Comparison of ENCODE assay signal across 8 cellular contexts in the genomic region with DNA sequence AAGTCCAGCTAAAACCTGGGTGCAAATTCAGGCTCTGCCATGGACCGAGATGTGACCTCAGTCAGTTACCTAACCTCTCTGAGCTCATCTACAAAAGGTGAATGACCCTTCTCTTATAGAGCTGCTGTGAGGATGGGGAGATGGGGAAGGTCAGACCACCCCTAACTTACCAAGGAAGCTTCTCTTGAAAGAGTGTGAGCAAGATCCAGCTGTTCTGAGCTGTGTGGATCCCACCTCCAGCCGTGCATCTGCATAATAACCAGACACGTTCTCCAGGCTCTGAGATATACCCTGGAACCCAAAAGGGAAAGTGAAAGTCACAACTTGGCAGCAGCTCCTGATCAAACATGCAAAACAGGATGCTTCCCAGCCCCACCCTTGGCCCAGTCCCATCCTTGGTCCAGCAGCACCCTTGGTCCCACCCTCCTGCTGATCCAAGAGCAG. TPM values are rescaled to one million over a fixed set of nuclear protein-coding genes. Genes with fewer than 3 reads are reported as not detected.
DNase-seq lines count a peak whose midpoint lies in the region; ATAC-seq and TF ChIP-seq lines count a peak whose summit lies in the region.

Gene APOL3 (minus strand): TSS at position 257 of the 444 bp plus-strand sequence. CDS start 11,700 bp downstream, outside the sequence.

- no peaks in the 10 kb centered on the region for H3K36me3 ChIP-seq in DND-41 (ENCODE audit: insufficient read depth, low read length)
- no peaks in the 10 kb centered on the region for H3K36me3 ChIP-seq in OCI-LY3 (replicated peaks; ENCODE audit: low read depth, low read length)
- H3K36me3 ChIP-seq in body of pancreas (replicated peaks in 1 of 2; ENCODE audit: insufficient read depth in 1 of 2, low read depth in 2 of 2), result no peaks in the 10 kb centered on the region
- H3K36me3 ChIP-seq in right lobe of liver, result no peaks in the 10 kb centered on the region
- no peaks in the 10 kb centered on the region for H3K36me3 ChIP-seq in Karpas-422 (ENCODE audit: insufficient read depth, low read length)

- H3K79me2 ChIP-seq in DND-41 (ENCODE audit: insufficient read depth, low read length), result peaks cover 46% of the 10 kb centered on the region
- H3K79me2 ChIP-seq in OCI-LY3 (ENCODE audit: low read length), result no peaks in the 10 kb centered on the region
- H3K79me2 ChIP-seq in Karpas-422 (ENCODE audit: low read length), result no peaks in the 10 kb centered on the region

- H3K4me2 ChIP-seq in DND-41 (ENCODE audit: insufficient read depth, low read length), result peak within 1 kb of the TSS; percentile 82
- H3K4me2 ChIP-seq in OCI-LY3 (ENCODE audit: low read length), result peak within 1 kb of the TSS; percentile 98
- H3K4me2 ChIP-seq in Karpas-422 (ENCODE audit: low read depth, low read length, poor library complexity, severe bottlenecking), result no peak within 1 kb of the TSS

- intact Hi-C loops in body of pancreas (cut with DNase I) (no loop called here), right lobe of liver (cut with DNase I) (no loop called here)

- peak in 2 of 3 donors; percentile 45 to 58 for TF ChIP-seq POLR2A in body of pancreas (IDR thresholded peaks at IDR 0.05)
- peak; percentile 79 for TF ChIP-seq POLR2A in right lobe of liver (IDR thresholded peaks at IDR 0.05)

- H3K9ac ChIP-seq in DND-41 (ENCODE audit: low read depth, low read length) (peak within 1 kb of the TSS; percentile 71), OCI-LY3 (ENCODE audit: low read length) (peak within 1 kb of the TSS; percentile 52), Karpas-422 (ENCODE audit: low read length) (no peak within 1 kb of the TSS)

- H3K4me3 ChIP-seq in DND-41 (ENCODE audit: low read depth in 1 of 2, low read length in 2 of 2) (peak within 1 kb of the TSS; percentile 17 to 63; a peak in 3 of 4 replicates), OCI-LY3 (ENCODE audit: low read length) (peak within 1 kb of the TSS; percentile 73), body of pancreas (no peak within 1 kb of the TSS), right lobe of liver (peak within 1 kb of the TSS; percentile 45 to 56 (median 46)), Karpas-422 (ENCODE audit: low read length) (no peak within 1 kb of the TSS)

- ATAC-seq in DND-41 (ENCODE audit: insufficient read depth, low read depth) (peak; percentile 71), body of pancreas (peak; percentile 47), right lobe of liver (peak; percentile 33 to 54 (median 48))

- TF ChIP-seq CTCF in DND-41 (IDR thresholded peaks at IDR 0.05; ENCODE audit: borderline replicate concordance, extremely low read depth, low read length, poor library complexity, severe bottlenecking) (no peak), OCI-LY3 (IDR thresholded peaks at IDR 0.05; ENCODE audit: low read depth, low read length) (no peak), body of pancreas (IDR thresholded peaks at IDR 0.05) (no peak), right lobe of liver (IDR thresholded peaks at IDR 0.05) (no peak)

- peaks cover 87% of the 10 kb centered on the region for H3K4me1 ChIP-seq in DND-41 (ENCODE audit: insufficient read depth, low read length)
- H3K4me1 ChIP-seq in OCI-LY3 (ENCODE audit: low read length), result peaks cover 64% of the 10 kb centered on the region
- peaks cover 15% of the 10 kb centered on the region for H3K4me1 ChIP-seq in body of pancreas
- peaks cover 0 to 72% (median 31%) of the 10 kb centered on the region in 4 donors for H3K4me1 ChIP-seq in right lobe of liver
- peaks cover 14% of the 10 kb centered on the region for H3K4me1 ChIP-seq in Karpas-422 (ENCODE audit: low read length)

- no peaks in the 10 kb centered on the region for H3K27me3 ChIP-seq in DND-41 (ENCODE audit: insufficient read depth, low read length, poor library complexity)
- H3K27me3 ChIP-seq in OCI-LY3 (ENCODE audit: low read depth, low read length), result no peaks in the 10 kb centered on the region
- H3K27me3 ChIP-seq in body of pancreas, result no peaks in the 10 kb centered on the region
- H3K27me3 ChIP-seq in right lobe of liver, result no peaks in the 10 kb centered on the region
- no peaks in the 10 kb centered on the region for H3K27me3 ChIP-seq in Karpas-422 (ENCODE audit: low read length)

- no peaks in the 10 kb centered on the region for H3K9me2 ChIP-seq in Karpas-422 (replicated peaks; ENCODE audit: insufficient read depth, low read length)

- H3K27ac ChIP-seq in DND-41 (ENCODE audit: low read length) (peak within 1 kb of the TSS; percentile 95), OCI-LY3 (ENCODE audit: low read length) (peak within 1 kb of the TSS; percentile 80), body of pancreas (peak within 1 kb of the TSS in 3 of 4 donors; percentile 30 to 50 (median 42)), right lobe of liver (peak within 1 kb of the TSS; percentile 92 to 96 (median 94)), substantia nigra (ENCODE audit: low read depth, low read length, poor library complexity, severe bottlenecking) (peak within 1 kb of the TSS; percentile 39), Karpas-422 (ENCODE audit: low read length) (no peak within 1 kb of the TSS)

- 51 to 75% methylated on average over 3 of the region's 3 CpGs for WGBS in body of pancreas, 2 donors
- 0% methylated on average over 3 of the region's 3 CpGs for WGBS in right lobe of liver (ENCODE audit: insufficient coverage, low coverage, low lambda C conversion rate, missing lambda C conversion rate)

- DNase-seq in DND-41, result peak; percentile 81
- peak; percentile 39 to 71 (median 55) for DNase-seq in body of pancreas
- DNase-seq in right lobe of liver, result peak; percentile 69 to 85 (median 77)
- DNase-seq in substantia nigra (lab: John Stamatoyannopoulos, UW), result peak in 1 of 49 donors; percentile 8
- DNase-seq in Karpas-422, result no peak
- DNase-seq in NCI-H2081 (lab: John Stamatoyannopoulos, UW), result no peak
- DNase-seq in NCI-H1436 treated with DMSO at 0.1 percent for 48 hours (lab: John Stamatoyannopoulos, UW), result no peak

- peak within 1 kb of the TSS; percentile 64 for H2AFZ ChIP-seq in DND-41 (ENCODE audit: low read depth, low read length)
- H2AFZ ChIP-seq in OCI-LY3 (ENCODE audit: low read depth, low read length), result peak within 1 kb of the TSS; percentile 91
- no peak within 1 kb of the TSS for H2AFZ ChIP-seq in Karpas-422 (ENCODE audit: low read length)

- H4K20me1 ChIP-seq in DND-41 (ENCODE audit: insufficient read depth, low read length) (no peaks in the 10 kb centered on the region), OCI-LY3 (ENCODE audit: insufficient read depth, low read length) (no peaks in the 10 kb centered on the region), Karpas-422 (ENCODE audit: insufficient read depth, low read depth, low read length) (no peaks in the 10 kb centered on the region)

- H3K9me3 ChIP-seq in DND-41 (ENCODE audit: insufficient read depth, low read length, severe bottlenecking), result no peaks in the 10 kb centered on the region
- H3K9me3 ChIP-seq in OCI-LY3 (ENCODE audit: insufficient read depth, low read length), result no peaks in the 10 kb centered on the region
- H3K9me3 ChIP-seq in body of pancreas, result no peaks in the 10 kb centered on the region
- H3K9me3 ChIP-seq in right lobe of liver, result no peaks in the 10 kb centered on the region
- no peaks in the 10 kb centered on the region for H3K9me3 ChIP-seq in Karpas-422 (ENCODE audit: low read length)

RNA-seq across cellular contexts. Expression of gene APOL3, which starts in this region (rescaled TPM):
- total RNA-seq in body of pancreas (10 to 100 TPM; 11.2 to 22.4 TPM), right lobe of liver (10 to 100 TPM; 21.7 to 80.5 (median 30.2) TPM)
- 0.60 and 1.7 TPM in 2 replicates for total RNA-seq in Karpas-422 (2014; rRNA removed; shearing (Covaris generic); ENCODE audit: low replicate concordance)

Comparison
In these comparisons a context has a peak if more than half of its experiments do, and no peak if none do; other contexts are left out.
1. DNase-seq: peak in DND-41 (single experiment), body of pancreas (4 of 4) and right lobe of liver (3 of 3); none in Karpas-422 (single experiment), NCI-H2081 (0 of 2) and NCI-H1436 treated with DMSO at 0.1 percent for 48 hours (single experiment).
2. H3K4me3 ChIP-seq: peak in DND-41 (2 of 2), OCI-LY3 (single experiment) and right lobe of liver (3 of 3); none in body of pancreas (0 of 2) and Karpas-422 (single experiment).
3. Peak in every context shown above with its lines, with median percentiles within 50 percentile points of each other: ATAC-seq.